ENCODE assay signal across 8 cellular contexts in the genomic region with DNA sequence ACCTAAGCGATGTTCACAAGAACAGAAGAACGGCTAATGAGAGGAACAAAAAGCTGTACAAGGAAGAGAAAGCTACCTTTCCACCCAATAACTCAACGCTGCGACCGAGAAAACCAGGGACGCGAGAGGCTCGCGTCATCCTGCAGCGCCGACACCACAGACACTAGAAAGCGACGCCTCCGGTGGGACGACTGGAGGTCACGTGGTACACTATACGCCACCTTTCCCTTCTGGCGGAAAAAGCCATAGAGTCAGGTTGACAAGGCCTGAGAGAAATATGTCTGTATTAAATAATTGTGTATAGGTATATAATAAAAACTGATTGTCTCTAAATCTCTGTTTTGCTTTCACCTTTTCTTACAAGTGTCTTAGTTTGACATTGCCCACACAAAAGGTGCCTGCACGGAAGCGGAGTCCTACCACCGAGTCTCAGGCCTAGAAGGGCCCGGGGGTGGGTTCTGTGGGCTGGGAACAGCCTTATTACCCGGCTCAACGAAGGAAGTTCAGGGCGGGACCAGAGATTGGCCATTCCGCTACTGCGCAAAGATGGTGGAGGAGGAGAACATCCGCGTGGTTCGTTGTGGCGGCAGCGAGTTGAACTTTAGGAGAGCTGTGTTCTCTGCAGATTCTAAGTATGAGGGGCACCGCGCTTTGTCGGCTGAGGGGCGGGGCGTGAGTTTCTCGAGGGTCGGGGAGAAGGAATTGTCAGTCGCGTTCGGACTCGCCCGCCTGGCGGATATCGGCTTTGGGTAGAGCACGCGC. TPM values are rescaled to one million over a fixed set of nuclear protein-coding genes. Genes with fewer than 3 reads are reported as not detected.
DNase-seq lines count a peak whose midpoint lies in the region; ATAC-seq, FAIRE-seq and TF ChIP-seq lines count a peak whose summit lies in the region.

Gene WDR75, plus strand, starts transcription at position 528 of the 762 bp plus-strand sequence. Its CDS starts 19 bp downstream, at position 547.

- H3K4me1 ChIP-seq in OCI-LY7 (ENCODE audit: insufficient read depth, low read length, poor library complexity, severe bottlenecking), result peaks cover 26% of the 10 kb centered on the region
- peaks cover 16% of the 10 kb centered on the region for H3K4me1 ChIP-seq in endothelial cell of umbilical vein (ENCODE audit: control insufficient read depth, extremely low read depth, insufficient read depth, low read length)

- H3K9me2 ChIP-seq in OCI-LY7 (ENCODE audit: insufficient read depth, low read length), result no peaks in the 10 kb centered on the region

- peaks cover 37% of the 10 kb centered on the region for H3K36me3 ChIP-seq in OCI-LY7 (ENCODE audit: insufficient read depth, low read length)
- H3K36me3 ChIP-seq in endothelial cell of umbilical vein (ENCODE audit: control insufficient read depth in 2 of 2, extremely low read depth in 1 of 2, insufficient read depth in 2 of 2, low read length in 2 of 2), result no peaks in the 10 kb centered on the region

- dilution Hi-C loops in endothelial cell of umbilical vein (cut with MboI; ENCODE audit: extremely low pct_ligation_motif_present, low sequenced_read_pairs), result no loop called here

- no peaks in the 10 kb centered on the region for H3K27me3 ChIP-seq in endothelial cell of umbilical vein (ENCODE audit: control insufficient read depth in 2 of 2, insufficient read depth in 2 of 2, low read length in 2 of 2)

- CTCF ChIA-PET in OCI-LY7 (lab: Charles Lee; ENCODE audit: unreplicated experiment), result no interaction called here
- CTCF ChIA-PET in endothelial cell of umbilical vein (lab: Charles Lee), result interaction anchor here (0.9 kb wide), 1 partner anchor 29 kb away, joined by 3 read pairs; no protein-coding TSS in a partner anchor

- TF ChIP-seq CTCF in D721Med (IDR thresholded peaks at IDR 0.05; ENCODE audit: insufficient read depth, missing control alignments), result no peak
- no peak for TF ChIP-seq CTCF in OCI-LY7 (conservative IDR thresholded peaks at IDR 0.05; ENCODE audit: low read length)
- no peak for TF ChIP-seq CTCF in endothelial cell of umbilical vein (IDR thresholded peaks at IDR 0.05; ENCODE audit: extremely low read depth in 1 of 2, insufficient read depth in 1 of 2, low read depth in 1 of 2, low read length in 2 of 2)

- H4K20me1 ChIP-seq in OCI-LY7 (ENCODE audit: insufficient read depth, low read length), result peaks cover 11% of the 10 kb centered on the region; the same call in 1 of the 2 replicates
- no peaks in the 10 kb centered on the region for H4K20me1 ChIP-seq in endothelial cell of umbilical vein (replicated peaks; ENCODE audit: control insufficient read depth, extremely low read depth, insufficient read depth, low read length)

- H3K79me2 ChIP-seq in OCI-LY7 (ENCODE audit: insufficient read depth, low read depth, low read length), result peaks cover 49% of the 10 kb centered on the region
- peaks cover 48% of the 10 kb centered on the region for H3K79me2 ChIP-seq in endothelial cell of umbilical vein (ENCODE audit: control insufficient read depth, insufficient read depth, low read length)

- peak; percentile 43 for DNase-seq in D721Med (ENCODE audit: insufficient read length, low spot score)
- peak; percentile 51 for DNase-seq in HuH-7.5 (ENCODE audit: low spot score)
- peak; percentile 95 for DNase-seq in OCI-LY7 (ENCODE audit: low spot score)
- peak; percentile 91 for DNase-seq in activated T-cell treated with anti-CD3 and anti-CD28 coated beads for 1 hour (ENCODE audit: low read depth)
- DNase-seq in endothelial cell of umbilical vein (ENCODE audit: low read depth, low spot score), result peak; percentile 95
- peak; percentile 99 for DNase-seq in midbrain (lab: John Stamatoyannopoulos, UW)
- DNase-seq in stimulated activated CD8-positive, alpha-beta memory T cell treated with anti-CD3 and anti-CD28 coated beads, Interleukin-2, amount 100 ng/mL, for 1 hour (ENCODE audit: low read depth in 2 of 2), result peak; percentile 82 to 85

- no TSS peak for BruUV-seq in OCI-LY7 (replicated peaks; lab: Mats Ljungman, UMichigan)
- no TSS peak for BruUV-seq in endothelial cell of umbilical vein (replicated peaks; lab: Mats Ljungman, UMichigan)

- H3K27ac ChIP-seq in OCI-LY7 (ENCODE audit: low read depth, low read length, poor library complexity, severe bottlenecking) (peak within 1 kb of the TSS; percentile 71), endothelial cell of umbilical vein (ENCODE audit: insufficient read depth, low read depth, low read length) (peak within 1 kb of the TSS; percentile 77)

- FAIRE-seq in D721Med (lab: Jason Lieb, UNC) (peak; percentile 76), endothelial cell of umbilical vein (lab: Jason Lieb, UNC) (peak; percentile 86)

- TF ChIP-seq POLR2A in endothelial cell of umbilical vein (IDR thresholded peaks at IDR 0.05; ENCODE audit: low read depth, low read length), result peak; percentile 95

- intact Hi-C loops in OCI-LY7 (cut with micrococcal nuclease; ENCODE audit: unreplicated experiment), result loop anchor here (1.0 to 10.0 kb wide), 5 partner anchors 220 to 1441 kb away; partner anchors contain the start of genes ASNSD1, GLS, HIBCH and ORMDL1
- intact Hi-C loops in endothelial cell of umbilical vein (cut with micrococcal nuclease), result loop anchor here (1.0 kb wide), 1 partner anchor 139 kb away; the partner anchor contains the start of gene SLC40A1

- H2AFZ ChIP-seq in OCI-LY7 (ENCODE audit: low read length) (peak within 1 kb of the TSS; percentile 88), endothelial cell of umbilical vein (ENCODE audit: low read depth, low read length) (peak within 1 kb of the TSS; percentile 97)

- H3K4me2 ChIP-seq in OCI-LY7 (ENCODE audit: low read length) (peak within 1 kb of the TSS; percentile 82), endothelial cell of umbilical vein (ENCODE audit: insufficient read depth, low read length) (peak within 1 kb of the TSS; percentile 100)

- peak; percentile 90 for ATAC-seq in GM21526 (IDR thresholded peaks at IDR 0.05; ENCODE audit: low FRiP score, unreplicated experiment)

- POLR2A ChIA-PET in OCI-LY7 (lab: Charles Lee), result interaction anchor here (0.6 to 3.7 kb wide), 9 partner anchors 9 to 512 kb away, joined by 3 to 35 read pairs (median 5); no protein-coding TSS in a partner anchor
- POLR2A ChIA-PET in endothelial cell of umbilical vein (lab: Charles Lee), result interaction anchor here (1.5 kb wide), 1 partner anchor 34 kb away, joined by 4 read pairs; no protein-coding TSS in a partner anchor

- H3K9me1 ChIP-seq in endothelial cell of umbilical vein (replicated peaks; ENCODE audit: control insufficient read depth, extremely low read depth, insufficient read depth, low read length), result no peaks in the 10 kb centered on the region

- H3K9ac ChIP-seq in endothelial cell of umbilical vein (replicated peaks; ENCODE audit: extremely low read depth, insufficient read depth, low read length), result peak within 1 kb of the TSS; percentile 91

- H3K4me3 ChIP-seq in OCI-LY7 (ENCODE audit: low read depth, low read length, poor library complexity, severe bottlenecking) (peak within 1 kb of the TSS; percentile 76), endothelial cell of umbilical vein (replicated peaks in 1 of 3; ENCODE audit: insufficient read depth in 1 of 3, low read depth in 1 of 3, low read length in 3 of 3) (peak within 1 kb of the TSS; percentile 88 to 95 (median 93))

- H3K9me3 ChIP-seq in OCI-LY7 (ENCODE audit: low read length) (0 out of 2 replicates have a peak, but pooled peaks cover 3% of the 10 kb centered on the region), endothelial cell of umbilical vein (replicated peaks; ENCODE audit: control insufficient read depth, insufficient read depth, low read length) (no peaks in the 10 kb centered on the region)

TF ChIP-seq in endothelial cell of umbilical vein, 7 proteins besides CTCF, POLR2A, EP300 and RAD21:
- no peak for TF ChIP-seq EZH2 (IDR thresholded peaks at IDR 0.05; ENCODE audit: borderline replicate concordance, low read depth, low read length, severe bottlenecking)
- TF ChIP-seq, protein P1, sequence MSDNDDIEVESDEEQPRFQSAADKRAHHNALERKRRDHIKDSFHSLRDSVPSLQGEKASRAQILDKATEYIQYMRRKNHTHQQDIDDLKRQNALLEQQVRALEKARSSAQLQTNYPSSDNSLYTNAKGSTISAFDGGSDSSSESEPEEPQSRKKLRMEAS (IDR thresholded peaks at IDR 0.05; ENCODE audit: insufficient read depth, insufficient read length), result peak; percentile 79
- no peak for TF ChIP-seq JUN (IDR thresholded peaks at IDR 0.05; ENCODE audit: borderline replicate concordance, insufficient read depth, insufficient read length, low read depth)
- TF ChIP-seq FOS (IDR thresholded peaks at IDR 0.05; ENCODE audit: borderline replicate concordance, insufficient read depth, low read length), result no peak
- TF ChIP-seq MYC (IDR thresholded peaks at IDR 0.05; ENCODE audit: low read depth, low read length), result peak; percentile 86
- TF ChIP-seq GATA2 (IDR thresholded peaks at IDR 0.05; ENCODE audit: insufficient read depth, insufficient read length, low read depth, low read length), result no peak
- TF ChIP-seq POLR2AphosphoS5 (IDR thresholded peaks at IDR 0.05; ENCODE audit: insufficient read depth, low read depth, low read length), result peak; percentile 87

RNA-seq across cellular contexts. Expression of gene WDR75, which starts in this region (rescaled TPM):
- total RNA-seq in OCI-LY7 (2014; rRNA removed; shearing (Covaris generic)), result 44.1 and 79.6 TPM in 2 replicates
- total RNA-seq in OCI-LY7 (2022), result 53.6 and 55.7 TPM in 2 replicates
- total RNA-seq in endothelial cell of umbilical vein, result 41.7 and 44.8 TPM in 2 replicates
- 11.2 and 17.4 TPM in 2 replicates for polyA plus RNA-seq in endothelial cell of umbilical vein
- 19.6 and 20.5 TPM in 2 replicates for polyA plus RNA-seq in endothelial cell of umbilical vein (2011; cell fraction: cytosol; rRNA removed)
- 73.8 and 81.4 TPM in 2 replicates for polyA plus RNA-seq in endothelial cell of umbilical vein (2011; cell fraction: nucleus; rRNA removed)
- polyA plus RNA-seq in endothelial cell of umbilical vein (2012), result 51.4 and 57.2 TPM in 2 replicates
- polyA minus RNA-seq in endothelial cell of umbilical vein, result 87.5 and 93.8 TPM in 2 replicates
- 15.3 TPM for polyA minus RNA-seq in endothelial cell of umbilical vein (2011; cell fraction: cytosol; rRNA and poly(A)+ RNA removed)
- 73.4 and 126 TPM in 2 replicates for polyA minus RNA-seq in endothelial cell of umbilical vein (2011; cell fraction: nucleus; rRNA and poly(A)+ RNA removed)

Comparison
In these comparisons a context has a peak if more than half of its experiments do, and no peak if none do; other contexts are left out.
1. Peak in every context shown above with its lines: DNase-seq, ATAC-seq, H3K4me3 ChIP-seq and H3K27ac ChIP-seq.
2. DNase-seq: peak in every context shown above with its lines; median percentile 99 in midbrain; 95 in OCI-LY7; 95 in endothelial cell of umbilical vein; 91 in activated T-cell treated with anti-CD3 and anti-CD28 coated beads for 1 hour; 84 in stimulated activated CD8-positive, alpha-beta memory T cell treated with anti-CD3 and anti-CD28 coated beads, Interleukin-2, amount 100 ng/mL, for 1 hour; 51 in HuH-7.5; 43 in D721Med.